ENCODE assay signal across 8 cellular contexts in genomic region chr11:62553839-62554361, GRCh38. TPM values are rescaled to one million over a fixed set of nuclear protein-coding genes. Genes with fewer than 3 reads are reported as not detected.
DNase-seq lines count a peak whose midpoint lies in the region; TF ChIP-seq lines count a peak whose summit lies in the region.

No MANE protein-coding gene starts in this region.

- DNase-seq in activated CD4-positive, alpha-beta T cell treated with anti-CD3 and anti-CD28 coated beads, Interleukin-2, amount 10 ng/mL, durations not matched to agents 7 days and 5 days, result no peak
- DNase-seq in activated CD4-positive, alpha-beta T cell treated with anti-CD3 and anti-CD28 coated beads for 1 hour, result no peak
- DNase-seq in adipocyte (ENCODE audit: low read depth), result peak; percentile 67
- peak; percentile 97 for DNase-seq in kidney glomerular epithelial cell (lab: John Stamatoyannopoulos, UW)
- no peak for DNase-seq in thyroid gland
- DNase-seq in HuH-7.5 (ENCODE audit: low spot score), result no peak
- DNase-seq in anterior cingulate cortex (lab: John Stamatoyannopoulos, UW), result no peak
- no peak for DNase-seq in Kasumi-1 (lab: John Stamatoyannopoulos, UW)

- TF ChIP-seq CTCF in thyroid gland (IDR thresholded peaks at IDR 0.05), result no peak

- POLR2A ChIA-PET in activated CD4-positive, alpha-beta T cell treated with anti-CD3 and anti-CD28 coated beads, Interleukin-2, amount 10 ng/mL, durations not matched to agents 7 days and 5 days (lab: Charles Lee), result interaction anchor here (1.4 kb wide), 1 partner anchor 10 kb away, joined by 4 read pairs; no protein-coding TSS in a partner anchor

- H3K4me3 ChIP-seq in adipocyte (ENCODE audit: low read length) (peak overlapping the region; percentile 74), thyroid gland (replicated peaks in 1 of 3) (no peak overlapping the region)

- H3K4me3 Mint-ChIP-seq in activated CD4-positive, alpha-beta T cell treated with anti-CD3 and anti-CD28 coated beads, Interleukin-2, amount 10 ng/mL, durations not matched to agents 7 days and 5 days, result no peak overlapping the region

- H3K36me3 ChIP-seq in adipocyte (ENCODE audit: control insufficient read depth, insufficient read depth, low read length, severe bottlenecking) (peaks cover 10% of the 10 kb centered on the region), thyroid gland (peaks cover 3 to 7% of the 10 kb centered on the region in 2 donors)

- H3K4me1 ChIP-seq in adipocyte (ENCODE audit: control insufficient read depth, insufficient read depth, low read length) (peaks cover 56% of the 10 kb centered on the region), thyroid gland (peaks cover 74 to 88% of the 10 kb centered on the region in 2 donors)

- H3K36me3 Mint-ChIP-seq in activated CD4-positive, alpha-beta T cell treated with anti-CD3 and anti-CD28 coated beads, Interleukin-2, amount 10 ng/mL, durations not matched to agents 7 days and 5 days (ENCODE audit: low read depth), result peaks cover 11% of the 10 kb centered on the region

- CTCF ChIA-PET in activated CD4-positive, alpha-beta T cell treated with anti-CD3 and anti-CD28 coated beads, Interleukin-2, amount 10 ng/mL, durations not matched to agents 7 days and 5 days (lab: Charles Lee), result interaction anchor here (1.6 to 11.8 kb wide), 3 partner anchors 10 to 132 kb away, joined by 6 to 85 read pairs (median 57); no protein-coding TSS in a partner anchor

- no peaks in the 10 kb centered on the region for H3K9me3 ChIP-seq in adipocyte (ENCODE audit: control insufficient read depth, low read length)
- no peaks in the 10 kb centered on the region for H3K9me3 ChIP-seq in thyroid gland

- peaks cover 90% of the 10 kb centered on the region for H3K4me1 Mint-ChIP-seq in activated CD4-positive, alpha-beta T cell treated with anti-CD3 and anti-CD28 coated beads, Interleukin-2, amount 10 ng/mL, durations not matched to agents 7 days and 5 days

- 68 to 72% methylated on average over 8 of the region's 8 CpGs for WGBS in thyroid gland, 2 donors

- no peak for TF ChIP-seq POLR2A in thyroid gland (IDR thresholded peaks at IDR 0.05)

- no peaks in the 10 kb centered on the region for H3K9me3 Mint-ChIP-seq in activated CD4-positive, alpha-beta T cell treated with anti-CD3 and anti-CD28 coated beads, Interleukin-2, amount 10 ng/mL, durations not matched to agents 7 days and 5 days

- H3K27me3 Mint-ChIP-seq in activated CD4-positive, alpha-beta T cell treated with anti-CD3 and anti-CD28 coated beads, Interleukin-2, amount 10 ng/mL, durations not matched to agents 7 days and 5 days, result peaks cover 2% of the 10 kb centered on the region

- intact Hi-C loops in thyroid gland (cut with DNase I), result no loop called here

- peak overlapping the region; percentile 83 to 96 (median 91) for H3K27ac ChIP-seq in thyroid gland

- peak overlapping the region; percentile 89 for H3K9ac ChIP-seq in adipocyte (ENCODE audit: low read length)

- H3K27me3 ChIP-seq in adipocyte (replicated peaks; ENCODE audit: control insufficient read depth, insufficient read depth, low read length) (no peaks in the 10 kb centered on the region), thyroid gland (no peaks in the 10 kb centered on the region)

- H3K27ac Mint-ChIP-seq in activated CD4-positive, alpha-beta T cell treated with anti-CD3 and anti-CD28 coated beads, Interleukin-2, amount 10 ng/mL, durations not matched to agents 7 days and 5 days, result peak overlapping the region; percentile 99

RNA-seq across cellular contexts. Expression of gene AHNAK, which starts 7.3 kb away (rescaled TPM):
- total RNA-seq in activated CD4-positive, alpha-beta T cell treated with anti-CD3 and anti-CD28 coated beads, Interleukin-2, amount 10 ng/mL, durations not matched to agents 7 days and 5 days, result 100 to 1,000 TPM; 206 to 237 TPM
- total RNA-seq in thyroid gland, result 100 to 1,000 TPM; 227 to 400 (median 288) TPM

RNA-seq across cellular contexts. Expression of gene EEF1G, which starts 19.8 kb away (rescaled TPM):
- total RNA-seq in activated CD4-positive, alpha-beta T cell treated with anti-CD3 and anti-CD28 coated beads, Interleukin-2, amount 10 ng/mL, durations not matched to agents 7 days and 5 days, result 1,000 to 10,000 TPM; 1,239 to 1,470 TPM
- 1,000 to 10,000 TPM; 1,334 to 1,814 (median 1,607) TPM for total RNA-seq in thyroid gland

RNA-seq across cellular contexts. Expression of gene TUT1, which starts 37.4 kb away (rescaled TPM):
- total RNA-seq in activated CD4-positive, alpha-beta T cell treated with anti-CD3 and anti-CD28 coated beads, Interleukin-2, amount 10 ng/mL, durations not matched to agents 7 days and 5 days, result 10 to 100 TPM; 24.1 to 26.0 TPM
- 10 to 100 TPM; 13.7 to 20.0 (median 16.1) TPM for total RNA-seq in thyroid gland

RNA-seq across cellular contexts. Expression of gene MTA2, which starts 47.8 kb away (rescaled TPM):
- 100 to 1,000 TPM; 270 to 299 TPM for total RNA-seq in activated CD4-positive, alpha-beta T cell treated with anti-CD3 and anti-CD28 coated beads, Interleukin-2, amount 10 ng/mL, durations not matched to agents 7 days and 5 days
- 10 to 100 TPM; 65.3 to 76.7 (median 70.7) TPM for total RNA-seq in thyroid gland

RNA-seq across cellular contexts. Expression of gene EML3, which starts 58.7 kb away (rescaled TPM):
- 100 to 1,000 TPM; 137 to 144 TPM for total RNA-seq in activated CD4-positive, alpha-beta T cell treated with anti-CD3 and anti-CD28 coated beads, Interleukin-2, amount 10 ng/mL, durations not matched to agents 7 days and 5 days
- 10 to 100 TPM; 28.3 to 58.0 (median 46.6) TPM for total RNA-seq in thyroid gland

Comparison
In these comparisons a context has a peak if more than half of its experiments do, and no peak if none do; other contexts are left out.
1. DNase-seq: peak in adipocyte (single experiment) and kidney glomerular epithelial cell (single experiment); none in activated CD4-positive, alpha-beta T cell treated with anti-CD3 and anti-CD28 coated beads, Interleukin-2, amount 10 ng/mL, durations not matched to agents 7 days and 5 days (single experiment), activated CD4-positive, alpha-beta T cell treated with anti-CD3 and anti-CD28 coated beads for 1 hour (single experiment), thyroid gland (0 of 2), HuH-7.5 (single experiment), anterior cingulate cortex (0 of 58) and Kasumi-1 (0 of 2).